18 cellular contexts compared by ENCODE assay signal in genomic region chr13:40673414-40673813, GRCh38. TPM values are rescaled to one million over a fixed set of nuclear protein-coding genes. Genes with fewer than 3 reads are reported as not detected.
DNase-seq lines count a peak whose midpoint lies in the region; ATAC-seq and TF ChIP-seq lines count a peak whose summit lies in the region.
"Had no signal": no experiment of that assay in that cellular context is flagged by ENCODE, and none has a peak within 500 bp of the region (broad histone marks: within the 10 kb centered on the region; RNA-seq: fewer than 3 reads in every experiment).

No MANE protein-coding gene starts in this region.

- TF ChIP-seq POLR2A in esophagus muscularis mucosa (IDR thresholded peaks at IDR 0.05; ENCODE audit: low read depth), result no peak

- TF ChIP-seq CTCF in esophagus muscularis mucosa (IDR thresholded peaks at IDR 0.05), result no peak

- no peaks in the 10 kb centered on the region for H3K9me3 ChIP-seq in HUES64 (ENCODE audit: insufficient read depth, low read depth, low read length)
- H3K9me3 ChIP-seq in iPS-18a (ENCODE audit: control insufficient read depth, low read depth, low read length), result no peaks in the 10 kb centered on the region
- H3K9me3 ChIP-seq in esophagus muscularis mucosa, result no peaks in the 10 kb centered on the region
- H3K9me3 ChIP-seq: MG63, Peyer's patch had no signal

- H3K27me3 Mint-ChIP-seq in activated T-cell treated with anti-CD3 and anti-CD28 coated beads, Interleukin-2, amount 50 U/mL, for 24 hours, result no peaks in the 10 kb centered on the region
- no peaks in the 10 kb centered on the region for H3K27me3 Mint-ChIP-seq in activated naive CD8-positive, alpha-beta T cell treated with anti-CD3 and anti-CD28 coated beads for 36 hours

- H3K36me3 ChIP-seq in HUES64 (ENCODE audit: insufficient read depth, low read length), result no peaks in the 10 kb centered on the region
- H3K36me3 ChIP-seq in iPS-18a (ENCODE audit: control insufficient read depth, low read depth, low read length), result no peaks in the 10 kb centered on the region
- H3K36me3 ChIP-seq in esophagus muscularis mucosa, result no peaks in the 10 kb centered on the region
- H3K36me3 ChIP-seq: MG63, Peyer's patch had no signal

- no peaks in the 10 kb centered on the region for H3K27me3 ChIP-seq in HUES64 (ENCODE audit: insufficient read depth, low read length)
- no peaks in the 10 kb centered on the region for H3K27me3 ChIP-seq in iPS-18a (ENCODE audit: control insufficient read depth, insufficient read depth, low read length)
- no peaks in the 10 kb centered on the region for H3K27me3 ChIP-seq in esophagus muscularis mucosa
- H3K27me3 ChIP-seq: MG63, Peyer's patch had no signal

- peaks cover 37% of the 10 kb centered on the region for H3K4me1 Mint-ChIP-seq in activated T-cell treated with anti-CD3 and anti-CD28 coated beads, Interleukin-2, amount 50 U/mL, for 24 hours (ENCODE audit: low read depth)
- H3K4me1 Mint-ChIP-seq in activated naive CD8-positive, alpha-beta T cell treated with anti-CD3 and anti-CD28 coated beads for 36 hours, result peaks cover 29% of the 10 kb centered on the region

- H3K27ac ChIP-seq in HUES64 (ENCODE audit: low read depth, low read length), result peak overlapping the region; percentile 84
- peak overlapping the region; percentile 49 for H3K27ac ChIP-seq in iPS-18a (ENCODE audit: low read length)
- H3K27ac ChIP-seq in esophagus muscularis mucosa (replicated peaks in 1 of 4), result no peak overlapping the region
- H3K27ac ChIP-seq: 22Rv1, HL-60, KMS-11, Peyer's patch had no signal

- H3K36me3 Mint-ChIP-seq in activated T-cell treated with anti-CD3 and anti-CD28 coated beads, Interleukin-2, amount 50 U/mL, for 24 hours (ENCODE audit: low read depth), result no peaks in the 10 kb centered on the region
- H3K36me3 Mint-ChIP-seq in activated naive CD8-positive, alpha-beta T cell treated with anti-CD3 and anti-CD28 coated beads for 36 hours, result no peaks in the 10 kb centered on the region
- H3K36me3 Mint-ChIP-seq: CD8-positive, alpha-beta T cell had no signal

- no peak overlapping the region for H3K4me3 Mint-ChIP-seq in activated T-cell treated with anti-CD3 and anti-CD28 coated beads, Interleukin-2, amount 50 U/mL, for 24 hours
- no peak overlapping the region for H3K4me3 Mint-ChIP-seq in activated naive CD8-positive, alpha-beta T cell treated with anti-CD3 and anti-CD28 coated beads for 36 hours
- H3K4me3 Mint-ChIP-seq: CD8-positive, alpha-beta T cell had no signal

- H3K27ac Mint-ChIP-seq in activated T-cell treated with anti-CD3 and anti-CD28 coated beads, Interleukin-2, amount 50 U/mL, for 24 hours, result peak overlapping the region; percentile 29
- peak overlapping the region; percentile 20 for H3K27ac Mint-ChIP-seq in activated naive CD8-positive, alpha-beta T cell treated with anti-CD3 and anti-CD28 coated beads for 36 hours
- H3K27ac Mint-ChIP-seq: CD8-positive, alpha-beta T cell had no signal

- no peak for DNase-seq in activated T-cell treated with anti-CD3 and anti-CD28 coated beads, Interleukin-2, amount 50 U/mL, for 24 hours
- DNase-seq in activated T-cell treated with anti-CD3 and anti-CD28 coated beads, Interleukin-2, amount 50 U/mL, for 48 hours, result no peak
- no peak for DNase-seq in activated naive CD8-positive, alpha-beta T cell treated with anti-CD3 and anti-CD28 coated beads for 36 hours
- DNase-seq in NCI-H1092 (lab: John Stamatoyannopoulos, UW), result no peak
- no peak for DNase-seq in esophagus muscularis mucosa (ENCODE audit: extremely low spot score)
- DNase-seq: CD8-positive, alpha-beta T cell; MG63; NCI-H1092 treated with DMSO at 0.1 percent for 48 hours; NCI-H2227 treated with DMSO at 0.1 percent for 48 hours; NCI-H524; Peyer's patch; SHP77 treated with DMSO at 0.1 percent for 48 hours had no signal

- peak overlapping the region; percentile 4; the same call in 1 of the 2 replicates for H3K4me3 ChIP-seq in HUES64 (ENCODE audit: low read length)
- H3K4me3 ChIP-seq in iPS-18a (ENCODE audit: low read length), result peak overlapping the region; percentile 37
- no peak overlapping the region for H3K4me3 ChIP-seq in esophagus muscularis mucosa
- H3K4me3 ChIP-seq: MG63, Peyer's patch had no signal

- intact Hi-C loops in esophagus muscularis mucosa (cut with DNase I), result no loop called here

- TF ChIP-seq EP300 in esophagus muscularis mucosa (IDR thresholded peaks at IDR 0.05), result no peak

- no peaks in the 10 kb centered on the region for H3K9me3 Mint-ChIP-seq in activated T-cell treated with anti-CD3 and anti-CD28 coated beads, Interleukin-2, amount 50 U/mL, for 24 hours
- no peaks in the 10 kb centered on the region for H3K9me3 Mint-ChIP-seq in activated naive CD8-positive, alpha-beta T cell treated with anti-CD3 and anti-CD28 coated beads for 36 hours
- H3K9me3 Mint-ChIP-seq: CD8-positive, alpha-beta T cell had no signal

- H3K4me1 ChIP-seq in HUES64 (ENCODE audit: insufficient read depth, low read length), result peaks cover 46% of the 10 kb centered on the region
- H3K4me1 ChIP-seq in iPS-18a (ENCODE audit: control insufficient read depth, low read depth, low read length), result peaks cover 45% of the 10 kb centered on the region
- peaks cover 0 to 4% (median 3%) of the 10 kb centered on the region in 4 donors for H3K4me1 ChIP-seq in esophagus muscularis mucosa

- H3K9ac ChIP-seq in HUES64 (ENCODE audit: low read depth, low read length), result no peak overlapping the region
- no peak overlapping the region for H3K9ac ChIP-seq in iPS-18a (ENCODE audit: low read length)
- H3K9ac ChIP-seq: KMS-11 had no signal

- ATAC-seq in GM19324 (IDR thresholded peaks at IDR 0.05; ENCODE audit: low FRiP score, unreplicated experiment), result no peak
- ATAC-seq: CD8-positive, alpha-beta T cell had no signal

RNA-seq across cellular contexts. Expression of gene FOXO1, which starts 7.0 kb away (rescaled TPM):
- 21.4 TPM for polyA plus RNA-seq in HUES64 (2013, experiment 1 of 2)
- 20.2 TPM for polyA plus RNA-seq in HUES64 (2013, experiment 2 of 2)
- 10 to 100 TPM; 38.4 to 38.7 TPM for total RNA-seq in activated naive CD8-positive, alpha-beta T cell treated with anti-CD3 and anti-CD28 coated beads for 36 hours
- 10 to 100 TPM; 65.6 to 87.4 (median 78.5) TPM for total RNA-seq in esophagus muscularis mucosa

Comparison
In these comparisons a context has a peak if more than half of its experiments do, and no peak if none do; other contexts are left out.
1. H3K27ac ChIP-seq: peak in HUES64 (single experiment) and iPS-18a (single experiment); none in esophagus muscularis mucosa (0 of 4).
2. H3K4me3 ChIP-seq: peak in HUES64 (single experiment) and iPS-18a (single experiment); none in esophagus muscularis mucosa (0 of 4).